24 cellular contexts compared by ENCODE assay signal in the genomic region with DNA sequence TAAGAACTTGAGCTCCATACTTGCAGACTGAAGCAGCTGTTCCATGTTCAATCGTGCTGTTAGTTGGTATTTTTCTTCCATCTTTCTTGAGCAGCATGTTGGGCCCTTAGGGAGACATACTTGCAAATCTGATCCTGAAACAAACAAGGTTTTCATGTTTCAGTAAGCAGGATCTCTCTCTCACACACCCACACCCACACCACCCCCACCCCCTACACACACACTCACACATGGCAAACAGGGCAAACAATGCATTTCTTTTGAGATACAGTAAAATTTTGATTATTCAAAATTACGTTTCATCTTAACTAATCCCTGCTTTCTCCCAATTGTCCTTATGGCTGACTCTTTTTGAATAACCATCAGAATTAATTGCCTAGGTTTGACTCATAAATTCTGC. TPM values are rescaled to one million over a fixed set of nuclear protein-coding genes. Genes with fewer than 3 reads are reported as not detected.
DNase-seq lines count a peak whose midpoint lies in the region; ATAC-seq, FAIRE-seq and TF ChIP-seq lines count a peak whose summit lies in the region.
"Had no signal": no experiment of that assay in that cellular context is flagged by ENCODE, and none has a peak within 500 bp of the region (broad histone marks: within the 10 kb centered on the region; RNA-seq: fewer than 3 reads in every experiment).

No MANE protein-coding gene starts in this region.

- no peaks in the 10 kb centered on the region for H4K20me1 ChIP-seq in astrocyte (ENCODE audit: insufficient read depth, low read length)
- H4K20me1 ChIP-seq: BLaER1 treated with 17β-estradiol and CSF1 and Interleukin-3, amounts not matched to agents 10 nM and 100 nM had no signal

- DNase-seq in NCI-H524 (lab: John Stamatoyannopoulos, UW) (peak; percentile 39 to 69), NCI-H524 treated with DMSO at 0.1 percent for 48 hours (lab: John Stamatoyannopoulos, UW) (no peak), NCI-H2171 treated with DMSO at 0.1 percent for 48 hours (lab: John Stamatoyannopoulos, UW) (peak; percentile 80), astrocyte (ENCODE audit: low read depth) (no peak), LoVo (ENCODE audit: low spot score) (no peak)
- DNase-seq: AML-193; Caco-2; Calu3; CD4-positive, alpha-beta T cell; CD8-positive, alpha-beta T cell; DMS79 treated with DMSO at 0.1 percent for 48 hours; GF-D8 had no signal

- no peak overlapping the region for H2AFZ ChIP-seq in astrocyte (ENCODE audit: low read depth, low read length)

- POLR2A ChIA-PET in HEK293 (lab: Yijun Ruan, JAX) = no interaction called here

- no peaks in the 10 kb centered on the region for H3K36me3 Mint-ChIP-seq in astrocyte (ENCODE audit: low read depth, unreplicated experiment)
- H3K36me3 Mint-ChIP-seq: CD8-positive, alpha-beta T cell had no signal

- H3K9me3 ChIP-seq in HEK293 (ENCODE audit: control insufficient read depth, insufficient read depth, low read depth, low read length) (no peaks in the 10 kb centered on the region), astrocyte (ENCODE audit: insufficient read depth, low read depth, low read length) (no peaks in the 10 kb centered on the region)
- H3K9me3 ChIP-seq: A549, Caco-2 had no signal

- no peaks in the 10 kb centered on the region for H3K79me2 ChIP-seq in astrocyte (ENCODE audit: insufficient read depth, low read length)

- H3K9me3 Mint-ChIP-seq in astrocyte (ENCODE audit: unreplicated experiment) = no peaks in the 10 kb centered on the region

- H3K4me3 Mint-ChIP-seq in astrocyte (ENCODE audit: unreplicated experiment) = no peak overlapping the region
- H3K4me3 Mint-ChIP-seq: B cell; CD4-positive, alpha-beta T cell; CD8-positive, alpha-beta T cell had no signal

- H3K4me1 Mint-ChIP-seq in astrocyte (ENCODE audit: low read depth, unreplicated experiment) = no peaks in the 10 kb centered on the region
- H3K4me1 Mint-ChIP-seq: B cell had no signal

- no peaks in the 10 kb centered on the region for H3K4me1 ChIP-seq in HEK293 (ENCODE audit: control insufficient read depth, insufficient read depth, low read length)
- H3K4me1 ChIP-seq in astrocyte (ENCODE audit: insufficient read depth, low read length) = no peaks in the 10 kb centered on the region
- H3K4me1 ChIP-seq: A549; BLaER1 treated with 17β-estradiol and CSF1 and Interleukin-3, amounts not matched to agents 10 nM and 100 nM; Caco-2 had no signal

- H3K36me3 ChIP-seq in HEK293 (ENCODE audit: control insufficient read depth in 2 of 2, insufficient read depth in 1 of 2, low read length in 2 of 2) (peaks cover 0 to 4% of the 10 kb centered on the region in 2 experiments; a peak in 1 of 3 replicates), astrocyte (ENCODE audit: insufficient read depth, low read length) (no peaks in the 10 kb centered on the region)
- H3K36me3 ChIP-seq: BLaER1 treated with 17β-estradiol and CSF1 and Interleukin-3, amounts not matched to agents 10 nM and 100 nM had no signal

- no peak for ATAC-seq in GM21526 (IDR thresholded peaks at IDR 0.05; ENCODE audit: low FRiP score, unreplicated experiment)
- ATAC-seq: A549; CD8-positive, alpha-beta T cell had no signal

- CTCF ChIA-PET in HEK293 (lab: Yijun Ruan, JAX) = interaction anchor here (0.7 to 1.3 kb wide), 3 partner anchors 114 to 993 kb away, joined by 3 read pairs; no protein-coding TSS in a partner anchor

- H3K27me3 ChIP-seq in astrocyte (ENCODE audit: insufficient read depth, low read length) = no peaks in the 10 kb centered on the region

- H3K27ac ChIP-seq in HEK293 (ENCODE audit: extremely low read depth, low read depth, low read length) (no peak overlapping the region), astrocyte (ENCODE audit: low read depth, low read length) (no peak overlapping the region)
- H3K27ac ChIP-seq: 22Rv1; A549; BLaER1 treated with 17β-estradiol and CSF1 and Interleukin-3, amounts not matched to agents 10 nM and 100 nM; C4-2B had no signal

- TF ChIP-seq CTCF in HEK293 (tag by site-specific recombination; IDR thresholded peaks at IDR 0.05) = no peak
- no peak for TF ChIP-seq CTCF in astrocyte (IDR thresholded peaks at IDR 0.05; ENCODE audit: insufficient read depth, low read depth, low read length)

- H3K27ac Mint-ChIP-seq in astrocyte (ENCODE audit: unreplicated experiment) = no peak overlapping the region
- H3K27ac Mint-ChIP-seq: B cell; CD4-positive, alpha-beta T cell; CD8-positive, alpha-beta T cell had no signal

- FAIRE-seq in astrocyte (lab: Jason Lieb, UNC) = peak; percentile 45
- FAIRE-seq: D721Med, G401.6, GM12891, GM19239 had no signal

- no peak overlapping the region for H3K9ac ChIP-seq in astrocyte (ENCODE audit: low read length)
- H3K9ac ChIP-seq: BLaER1 treated with 17β-estradiol and CSF1 and Interleukin-3, amounts not matched to agents 10 nM and 100 nM had no signal

- H3K4me2 ChIP-seq in astrocyte (ENCODE audit: low read length) = no peak overlapping the region
- H3K4me2 ChIP-seq: A549; BLaER1 treated with 17β-estradiol and CSF1 and Interleukin-3, amounts not matched to agents 10 nM and 100 nM had no signal

- H3K4me3 ChIP-seq in HEK293 (ENCODE audit: low read depth, low read length) = no peak overlapping the region
- no peak overlapping the region for H3K4me3 ChIP-seq in astrocyte (ENCODE audit: insufficient read depth, low read depth, low read length)
- H3K4me3 ChIP-seq: A549; BLaER1 treated with 17β-estradiol and CSF1 and Interleukin-3, amounts not matched to agents 10 nM and 100 nM had no signal

- H3K27me3 Mint-ChIP-seq in astrocyte (ENCODE audit: low read depth, unreplicated experiment) = peaks cover 2% of the 10 kb centered on the region

TF ChIP-seq in HEK293, 187 proteins besides CTCF, POLR2A, EP300 and RAD21:
- no peak for TF ChIP-seq ZFP69B (tag by site-specific recombination; IDR thresholded peaks at IDR 0.05)
- TF ChIP-seq EGR2 (tag by site-specific recombination; IDR thresholded peaks at IDR 0.05; ENCODE audit: low read depth) = peak; percentile 51; the same call in 1 of the 2 replicates
- no peak for TF ChIP-seq ZNF19 (tag by site-specific recombination; IDR thresholded peaks at IDR 0.05; ENCODE audit: low read depth)
- TF ChIP-seq ZFHX2 (tag by site-specific recombination; conservative IDR thresholded peaks at IDR 0.05) = peak; percentile 26; the same call in 1 of the 2 replicates

RNA-seq across cellular contexts. Expression of gene GPC3, which starts 32.3 kb away (rescaled TPM):
- 2.7 and 8.2 TPM in 2 replicates for total RNA-seq in astrocyte
- total RNA-seq: A172, B cell had no signal

Comparison
In these comparisons a context has a peak if more than half of its experiments do, and no peak if none do; other contexts are left out.
1. DNase-seq: peak in NCI-H524 (2 of 2) and NCI-H2171 treated with DMSO at 0.1 percent for 48 hours (single experiment); none in NCI-H524 treated with DMSO at 0.1 percent for 48 hours (single experiment), astrocyte (single experiment) and LoVo (single experiment).